In genomic region chr1:235275223-235275622, GRCh38 we compare ENCODE assay signal across 9 cellular contexts. TPM values are rescaled to one million over a fixed set of nuclear protein-coding genes. Genes with fewer than 3 reads are reported as not detected.
DNase-seq lines count a peak whose midpoint lies in the region; ATAC-seq and TF ChIP-seq lines count a peak whose summit lies in the region.
"Had no signal": no experiment of that assay in that cellular context is flagged by ENCODE, and none has a peak within 500 bp of the region (broad histone marks: within the 10 kb centered on the region; RNA-seq: fewer than 3 reads in every experiment).

No MANE protein-coding gene starts in this region.

- peak overlapping the region; percentile 0 for H3K4me3 Mint-ChIP-seq in activated naive CD8-positive, alpha-beta T cell treated with anti-CD3 and anti-CD28 coated beads, Interleukin-2, amount 50 U/mL, for 24 hours

- peaks cover 3% of the 10 kb centered on the region for H3K9me3 Mint-ChIP-seq in activated naive CD8-positive, alpha-beta T cell treated with anti-CD3 and anti-CD28 coated beads, Interleukin-2, amount 50 U/mL, for 24 hours

- H3K36me3 Mint-ChIP-seq in activated naive CD8-positive, alpha-beta T cell treated with anti-CD3 and anti-CD28 coated beads, Interleukin-2, amount 50 U/mL, for 24 hours (ENCODE audit: low read depth) = peaks cover 4% of the 10 kb centered on the region

- ATAC-seq in GM19463 (IDR thresholded peaks at IDR 0.05; ENCODE audit: unreplicated experiment) (peak; percentile 74), HG03460 (IDR thresholded peaks at IDR 0.05; ENCODE audit: unreplicated experiment) (peak; percentile 72)
- ATAC-seq in activated naive CD8-positive, alpha-beta T cell treated with anti-CD3 and anti-CD28 coated beads, Interleukin-2, amount 50 U/mL, for 24 hours = peak; percentile 63
- ATAC-seq: esophagus mucosa had no signal

- H3K27ac Mint-ChIP-seq in activated naive CD8-positive, alpha-beta T cell treated with anti-CD3 and anti-CD28 coated beads, Interleukin-2, amount 50 U/mL, for 24 hours = peak overlapping the region; percentile 43

- intact Hi-C loops in cardiac septum (cut with DNase I) = no loop called here

- H3K27me3 Mint-ChIP-seq in activated naive CD8-positive, alpha-beta T cell treated with anti-CD3 and anti-CD28 coated beads, Interleukin-2, amount 50 U/mL, for 24 hours = no peaks in the 10 kb centered on the region

- DNase-seq in GM10266 (ENCODE audit: extremely low spot score) (peak; percentile 52), NCI-H774 (lab: John Stamatoyannopoulos, UW) (no peak), cardiac septum (ENCODE audit: low spot score) (no peak), dedifferentiated amniotic fluid mesenchymal stem cell (ENCODE audit: extremely low spot score) (no peak)
- DNase-seq in activated naive CD8-positive, alpha-beta T cell treated with anti-CD3 and anti-CD28 coated beads, Interleukin-2, amount 50 U/mL, for 24 hours = no peak
- no peak for DNase-seq in stimulated activated CD4-positive, alpha-beta T cell treated with anti-CD3 and anti-CD28 coated beads, Interleukin-4, amount 100 ng/mL, for 4 hours

- no peak for TF ChIP-seq CTCF in GM10266 (IDR thresholded peaks at IDR 0.05; ENCODE audit: control insufficient read depth, insufficient read depth, low read depth, missing control alignments)

- peaks cover 69% of the 10 kb centered on the region for H3K4me1 Mint-ChIP-seq in activated naive CD8-positive, alpha-beta T cell treated with anti-CD3 and anti-CD28 coated beads, Interleukin-2, amount 50 U/mL, for 24 hours

RNA-seq across cellular contexts. Expression of gene ARID4B, which starts 52.8 kb away (rescaled TPM):
- 17.6 TPM for total RNA-seq in cardiac septum

RNA-seq across cellular contexts. Expression of gene GGPS1, which starts 53.1 kb away (rescaled TPM):
- total RNA-seq in cardiac septum = 36.2 TPM
